Comparison of ENCODE assay signal across 10 cellular contexts in the genomic region with DNA sequence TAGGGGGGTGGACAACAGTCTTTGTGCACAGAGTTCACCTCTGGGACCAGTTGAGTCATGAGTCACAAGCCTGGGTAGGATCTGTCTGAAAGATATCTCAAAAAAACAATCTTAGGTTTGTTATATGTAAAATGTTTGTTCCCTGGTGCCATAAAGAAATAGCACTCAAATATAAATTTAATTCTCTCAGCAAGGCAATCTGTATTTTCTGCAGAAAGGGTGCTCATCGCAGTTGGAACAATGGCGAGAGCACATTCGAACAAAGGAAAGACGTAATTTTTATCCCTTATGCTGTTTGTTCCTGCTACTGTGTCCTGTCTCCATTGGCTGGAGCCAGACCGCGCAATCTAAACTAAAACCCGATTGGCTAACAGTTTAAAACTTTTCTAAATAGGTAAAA.
"Had no signal": no experiment of that assay in that cellular context is flagged by ENCODE, and none has a peak within 500 bp of the region (broad histone marks: within the 10 kb centered on the region; RNA-seq: fewer than 3 reads in every experiment).

No MANE protein-coding gene starts in this region.

- H3K4me3 Mint-ChIP-seq: GM23338, H9 had no signal

- H2AFZ ChIP-seq: GM23338 had no signal

- H3K9ac ChIP-seq: KMS-11 had no signal

- ATAC-seq: GM23338 had no signal

- H3K4me2 ChIP-seq: GM23338, KMS-11 had no signal

- H3K4me3 ChIP-seq: GM23338 had no signal

- H3K27ac Mint-ChIP-seq: GM23338, H9 had no signal

- DNase-seq: H9, HCEC 1CT, IMR-90, Karpas-422, KBM-7 had no signal

- FAIRE-seq: H1, H54, HTR-8/SVneo had no signal

- H3K27ac ChIP-seq: KMS-11 had no signal
